In the genomic region with DNA sequence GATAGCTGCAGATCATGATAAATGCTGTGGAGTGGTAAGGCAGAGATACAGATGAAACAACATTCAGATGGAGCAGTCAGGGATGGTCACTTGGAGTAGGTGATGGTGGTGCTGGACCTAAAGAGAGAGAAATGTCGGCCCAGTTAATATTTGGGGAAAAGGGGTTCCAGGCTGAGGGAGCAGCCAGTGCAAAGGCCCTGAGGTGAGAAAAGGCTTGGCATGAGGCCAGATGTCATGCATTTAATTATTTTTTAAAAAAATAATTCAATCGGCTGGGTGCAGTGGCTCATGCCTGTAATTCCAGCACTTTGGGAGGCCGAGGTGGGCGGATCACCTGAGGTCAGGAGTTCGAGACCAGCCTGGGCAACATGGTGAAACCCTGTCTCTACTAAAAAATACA, we compare ENCODE assay signal across 4 cellular contexts. TPM values are rescaled to one million over a fixed set of nuclear protein-coding genes. Genes with fewer than 3 reads are reported as not detected.
"Had no signal": no experiment of that assay in that cellular context is flagged by ENCODE, and none has a peak within 500 bp of the region (broad histone marks: within the 10 kb centered on the region; RNA-seq: fewer than 3 reads in every experiment).

No MANE protein-coding gene starts in this region.

RNA-seq across cellular contexts. Expression of a gene that starts 8.1 kb away (rescaled TPM):
- total RNA-seq: dermis microvascular lymphatic vessel endothelial cell, epithelial cell of proximal tubule, hepatocyte had no signal
- polyA plus RNA-seq: endothelial cell of umbilical vein had no signal
